Comparison of ENCODE assay signal across 1 cellular context in genomic region chr9:71737455-71737854, GRCh38.
TF ChIP-seq lines count a peak whose summit lies in the region.

No MANE protein-coding gene starts in this region.

TF ChIP-seq in GM23338, 12 proteins besides CTCF, POLR2A, EP300 and RAD21 (continued from another document):
- TF ChIP-seq REST (IDR thresholded peaks at IDR 0.05; ENCODE audit: unreplicated experiment) (no peak), POLR2AphosphoS5 (IDR thresholded peaks at IDR 0.05; ENCODE audit: low read depth) (no peak), ZNF331 (CRISPR knock-in tag; IDR thresholded peaks at IDR 0.05; ENCODE audit: low read depth) (no peak), ETS1 (IDR thresholded peaks at IDR 0.05) (no peak), EZH2phosphoT487 (IDR thresholded peaks at IDR 0.05; ENCODE audit: unreplicated experiment) (no peak), NANOG (IDR thresholded peaks at IDR 0.05; ENCODE audit: borderline replicate concordance) (no peak), ZNF114 (CRISPR knock-in tag; IDR thresholded peaks at IDR 0.05) (no peak), CREB1 (CRISPR knock-in tag; IDR thresholded peaks at IDR 0.05; ENCODE audit: low read depth) (no peak), STAT1 (IDR thresholded peaks at IDR 0.05; ENCODE audit: unreplicated experiment) (no peak)
